In genomic region chr16:79845006-79845733, GRCh38 we compare ENCODE assay signal across 10 cellular contexts.
DNase-seq lines count a peak whose midpoint lies in the region; ATAC-seq, FAIRE-seq and TF ChIP-seq lines count a peak whose summit lies in the region.
"Had no signal": no experiment of that assay in that cellular context is flagged by ENCODE, and none has a peak within 500 bp of the region (broad histone marks: within the 10 kb centered on the region; RNA-seq: fewer than 3 reads in every experiment).

No MANE protein-coding gene starts in this region.

- peak; percentile 38 for FAIRE-seq in GM12878 (lab: Jason Lieb, UNC)

- no peaks in the 10 kb centered on the region for H3K27me3 ChIP-seq in GM12878 (replicated peaks in 1 of 2; ENCODE audit: control insufficient read depth in 2 of 2, insufficient read depth in 2 of 2, low read length in 1 of 2)

- H4K20me1 ChIP-seq in GM12878 (ENCODE audit: control insufficient read depth, insufficient read depth) = no peaks in the 10 kb centered on the region

- peak; percentile 86 for ATAC-seq in GM18867 (IDR thresholded peaks at IDR 0.05; ENCODE audit: unreplicated experiment)
- peak; percentile 79 for ATAC-seq in GM21423 (IDR thresholded peaks at IDR 0.05; ENCODE audit: unreplicated experiment)
- peak; percentile 88 for ATAC-seq in HG03095 (IDR thresholded peaks at IDR 0.05; ENCODE audit: unreplicated experiment)
- no peak; the same call in 2 of the 3 replicates for ATAC-seq in GM12878
- no peak for ATAC-seq in HG02970 (IDR thresholded peaks at IDR 0.05; ENCODE audit: low FRiP score, unreplicated experiment)
- ATAC-seq: right cardiac atrium had no signal

- DNase-seq in GM12878 (ENCODE audit: low read depth, low spot score) (peak; percentile 40), kidney glomerular epithelial cell (lab: John Stamatoyannopoulos, UW) (no peak), DMS53 (lab: John Stamatoyannopoulos, UW) (no peak)
- no peak for DNase-seq in stimulated activated naive CD4-positive, alpha-beta T cell treated with Interleukin-2 at 50 U/mL for 16 hours (lab: John Stamatoyannopoulos, UW)
- DNase-seq: NCI-H1105, right cardiac atrium had no signal

- peak; percentile 55; the same call in 1 of the 2 replicates for TF ChIP-seq POLR2A in GM12878 (IDR thresholded peaks at IDR 0.05; ENCODE audit: low read depth, low read length)

- intact Hi-C loops in GM12878 (cut with micrococcal nuclease; ENCODE audit: unreplicated experiment) = no loop called here

- H3K36me3 ChIP-seq in GM12878 (ENCODE audit: control insufficient read depth in 2 of 2, insufficient read depth in 2 of 2, low read length in 1 of 2) = no peaks in the 10 kb centered on the region

- TF ChIP-seq RAD21 in GM12878 (IDR thresholded peaks at IDR 0.05; ENCODE audit: insufficient read depth, low read depth, low read length) = 0 out of 2 replicates have a peak, but pooled peaks have one; percentile 22

- H3K4me1 ChIP-seq in GM12878 (ENCODE audit: control insufficient read depth, insufficient read depth, low read length) = peaks cover 28% of the 10 kb centered on the region

- peak overlapping the region; percentile 60; the same call in 1 of the 2 replicates for H3K9ac ChIP-seq in GM12878 (ENCODE audit: control insufficient read depth, insufficient read depth, low read length)

- POLR2A ChIA-PET in GM12878 (lab: Charles Lee) = no interaction called here

- no peaks in the 10 kb centered on the region; the same call in 2 of the 3 replicates for H3K9me3 ChIP-seq in GM12878 (replicated peaks; ENCODE audit: control insufficient read depth, insufficient read depth, low read length)

- RAD21 ChIA-PET in GM12878 (lab: Charles Lee; ENCODE audit: unreplicated experiment) = no interaction called here

- peak overlapping the region; percentile 89 for H3K27ac ChIP-seq in GM12878 (ENCODE audit: control insufficient read depth, insufficient read depth)

- peak overlapping the region; percentile 87 for H3K4me2 ChIP-seq in GM12878 (ENCODE audit: control insufficient read depth, insufficient read depth)

- no peak for TF ChIP-seq EP300 in GM12878 (IDR thresholded peaks at IDR 0.05; ENCODE audit: borderline replicate concordance in 1 of 2, control insufficient read depth in 1 of 2, low read depth in 2 of 2, low read length in 2 of 2)

- SMC1A ChIA-PET in GM12878 (lab: Charles Lee; ENCODE audit: uncharacterized antibody, unreplicated experiment) = no interaction called here

- H2AFZ ChIP-seq in GM12878 (ENCODE audit: control insufficient read depth, low read depth, low read length) = peak overlapping the region; percentile 73

- TF ChIP-seq CTCF in GM12878 (IDR thresholded peaks at IDR 0.05 in 2 of 3, conservative IDR thresholded peaks at IDR 0.05 in 1 of 3; ENCODE audit: control insufficient read depth in 2 of 3, extremely low read depth in 1 of 3, insufficient read depth in 1 of 3, low read depth in 3 of 3, low read length in 3 of 3) = no peak

- BruUV-seq in GM12878 (replicated peaks; lab: Mats Ljungman, UMichigan) = no TSS peak

- CTCF ChIA-PET in GM12878 (lab: Yijun Ruan, JAX) = no interaction called here

- 36% methylated on average over 12 of the region's 12 CpGs for WGBS in GM12878 (ENCODE audit: insufficient coverage, insufficient replicate concordance, low lambda C conversion rate, missing lambda C conversion rate)

- H3K79me2 ChIP-seq in GM12878 (ENCODE audit: control insufficient read depth, insufficient read depth, low read length) = no peaks in the 10 kb centered on the region

- no peak overlapping the region for H3K4me3 ChIP-seq in GM12878

- in situ Hi-C loops in GM12878 (cut with MboI) = no loop called here

TF ChIP-seq in GM12878, 131 proteins besides CTCF, POLR2A, EP300 and RAD21 (continues in another document):
- peak; percentile 53 for TF ChIP-seq BCL3 (IDR thresholded peaks at IDR 0.05; ENCODE audit: borderline replicate concordance, insufficient read depth, low read depth, low read length, poor library complexity, severe bottlenecking)
- no peak for TF ChIP-seq EGR1 (IDR thresholded peaks at IDR 0.05; ENCODE audit: borderline replicate concordance in 1 of 2, low read depth in 2 of 2, low read length in 2 of 2)
- TF ChIP-seq REST (IDR thresholded peaks at IDR 0.05; ENCODE audit: low read depth, low read length) = 0 out of 2 replicates have a peak, but pooled peaks have one; percentile 5
- peak; percentile 95 for TF ChIP-seq NFIC (IDR thresholded peaks at IDR 0.05; ENCODE audit: low read depth, low read length)
- peak; percentile 67; the same call in 1 of the 2 replicates for TF ChIP-seq BCL11A (IDR thresholded peaks at IDR 0.05; ENCODE audit: low read depth, low read length)
- TF ChIP-seq JUNB (IDR thresholded peaks at IDR 0.05) = peak; percentile 95
- no peak for TF ChIP-seq USF1 (IDR thresholded peaks at IDR 0.05; ENCODE audit: borderline replicate concordance, extremely low read length, insufficient read depth, low read depth, low read length)
- TF ChIP-seq TCF12 (IDR thresholded peaks at IDR 0.05; ENCODE audit: low read depth, low read length) = peak; percentile 99
- TF ChIP-seq JUND (IDR thresholded peaks at IDR 0.05; ENCODE audit: low read depth, low read length) = no peak
- TF ChIP-seq SRF (IDR thresholded peaks at IDR 0.05; ENCODE audit: low read depth in 2 of 2, low read length in 2 of 2) = 0 out of 4 replicates have a peak, but pooled peaks of 1 of the 2 experiments have one; percentile 44
- peak; percentile 13; the same call in 1 of the 2 replicates for TF ChIP-seq YY1 (IDR thresholded peaks at IDR 0.05; ENCODE audit: low read depth, low read length)
- no peak for TF ChIP-seq BMI1 (IDR thresholded peaks at IDR 0.05; ENCODE audit: borderline replicate concordance)
- peak; percentile 33; the same call in 1 of the 2 replicates for TF ChIP-seq GABPA (IDR thresholded peaks at IDR 0.05; ENCODE audit: low read depth)
- no peak for TF ChIP-seq GATAD2B (conservative IDR thresholded peaks at IDR 0.05; ENCODE audit: low read depth)
- TF ChIP-seq SIX5 (IDR thresholded peaks at IDR 0.05; ENCODE audit: low read depth, low read length, severe bottlenecking) = no peak
- 0 out of 2 replicates have a peak, but pooled peaks have one; percentile 23 for TF ChIP-seq CBX5 (IDR thresholded peaks at IDR 0.05; ENCODE audit: low read depth)
- no peak for TF ChIP-seq MLLT1 (IDR thresholded peaks at IDR 0.05)
- no peak for TF ChIP-seq SMC3 (IDR thresholded peaks at IDR 0.05; ENCODE audit: borderline replicate concordance, low read length)
- TF ChIP-seq NFXL1 (IDR thresholded peaks at IDR 0.05; ENCODE audit: borderline replicate concordance) = no peak
- peak; percentile 93 for TF ChIP-seq SPI1 (IDR thresholded peaks at IDR 0.05; ENCODE audit: borderline replicate concordance, insufficient read depth, low read depth, low read length)

Comparison
In these comparisons a context has a peak if more than half of its experiments do, and no peak if none do; other contexts are left out.
1. ATAC-seq: peak in GM18867 (single experiment), GM21423 (single experiment) and HG03095 (single experiment); none in GM12878 (single experiment) and HG02970 (single experiment).